21 cellular contexts compared by ENCODE assay signal in genomic region chr17:18896947-18897346, GRCh38. TPM values are rescaled to one million over a fixed set of nuclear protein-coding genes. Genes with fewer than 3 reads are reported as not detected.
DNase-seq lines count a peak whose midpoint lies in the region; ATAC-seq and TF ChIP-seq lines count a peak whose summit lies in the region.
"Had no signal": no experiment of that assay in that cellular context is flagged by ENCODE, and none has a peak within 500 bp of the region (broad histone marks: within the 10 kb centered on the region; RNA-seq: fewer than 3 reads in every experiment).

No MANE protein-coding gene starts in this region.

- no peaks in the 10 kb centered on the region for H3K27me3 ChIP-seq in CD4-positive, alpha-beta T cell (ENCODE audit: control insufficient read depth, insufficient read depth, low read length)
- H3K27me3 ChIP-seq in DOHH2 (ENCODE audit: control insufficient read depth, low read length) = no peaks in the 10 kb centered on the region
- H3K27me3 ChIP-seq: BE2C; BLaER1 treated with 17β-estradiol and CSF1 and Interleukin-3, amounts not matched to agents 10 nM and 100 nM had no signal

- H3K27ac ChIP-seq in CD4-positive, alpha-beta T cell (ENCODE audit: low read depth, low read length) = no peak overlapping the region
- peak overlapping the region; percentile 25; the same call in 1 of the 2 replicates for H3K27ac ChIP-seq in DOHH2 (ENCODE audit: low read depth, low read length)
- H3K27ac ChIP-seq: A549; BLaER1 treated with 17β-estradiol and CSF1 and Interleukin-3, amounts not matched to agents 10 nM and 100 nM had no signal

- H3K27ac Mint-ChIP-seq in CD4-positive, alpha-beta T cell = peak overlapping the region; percentile 12
- H3K27ac Mint-ChIP-seq in WTC11 (no peak overlapping the region), T-helper 17 cell (no peak overlapping the region)
- H3K27ac Mint-ChIP-seq: GM23338, H9, HFFc6 had no signal

- peaks cover 71% of the 10 kb centered on the region for H3K36me3 ChIP-seq in DOHH2 (ENCODE audit: control insufficient read depth, low read length)

- H3K4me3 ChIP-seq in DOHH2 (ENCODE audit: low read length) = no peak overlapping the region
- no peak overlapping the region for H3K4me3 ChIP-seq in foreskin fibroblast (ENCODE audit: low read depth in 1 of 2, low read length in 2 of 2)
- H3K4me3 ChIP-seq: A549; BLaER1 treated with 17β-estradiol and CSF1 and Interleukin-3, amounts not matched to agents 10 nM and 100 nM; GM23338 had no signal

- no peak for TF ChIP-seq CTCF in CD4-positive, alpha-beta T cell (IDR thresholded peaks at IDR 0.05)
- TF ChIP-seq CTCF in DOHH2 (IDR thresholded peaks at IDR 0.05; ENCODE audit: low read depth, low read length, poor library complexity, severe bottlenecking) = no peak
- no peak for TF ChIP-seq CTCF in WTC11 (IDR thresholded peaks at IDR 0.05)
- no peak for TF ChIP-seq CTCF in foreskin fibroblast (IDR thresholded peaks at IDR 0.05; ENCODE audit: low read depth, low read length)

- H3F3A ChIP-seq in DOHH2 (ENCODE audit: control insufficient read depth, insufficient read depth) = peaks cover 24% of the 10 kb centered on the region

- H4K20me1 ChIP-seq in DOHH2 (ENCODE audit: control insufficient read depth, insufficient read depth, low read depth, low read length) = no peaks in the 10 kb centered on the region

- H3K4me1 Mint-ChIP-seq in CD4-positive, alpha-beta T cell (ENCODE audit: low read depth) = peaks cover 41% of the 10 kb centered on the region
- H3K4me1 Mint-ChIP-seq in WTC11 (0 out of 2 replicates have a peak, but pooled peaks cover 4% of the 10 kb centered on the region), T-helper 17 cell (peaks cover 23% of the 10 kb centered on the region)
- H3K4me1 Mint-ChIP-seq: GM23338 had no signal

- peaks cover 75% of the 10 kb centered on the region for H3K36me3 Mint-ChIP-seq in CD4-positive, alpha-beta T cell (ENCODE audit: low read depth)
- H3K36me3 Mint-ChIP-seq in WTC11 = peaks cover 56% of the 10 kb centered on the region
- H3K36me3 Mint-ChIP-seq in T-helper 17 cell (ENCODE audit: low read depth) = peaks cover 8% of the 10 kb centered on the region

- H3K9me2 ChIP-seq in DOHH2 (replicated peaks; ENCODE audit: control insufficient read depth, low read length) = no peaks in the 10 kb centered on the region

- H3K4me1 ChIP-seq in DOHH2 (ENCODE audit: control insufficient read depth, low read length) = peaks cover 54% of the 10 kb centered on the region
- H3K4me1 ChIP-seq: A549, BE2C, Caco-2 had no signal

- no peaks in the 10 kb centered on the region for H3K9me3 Mint-ChIP-seq in CD4-positive, alpha-beta T cell
- H3K9me3 Mint-ChIP-seq in WTC11 = 0 out of 2 replicates have a peak, but pooled peaks cover 7% of the 10 kb centered on the region
- H3K9me3 Mint-ChIP-seq: CD4-positive, alpha-beta memory T cell; GM23338; HFFc6 had no signal

- POLR2A ChIA-PET in CD4-positive, alpha-beta T cell (lab: Charles Lee) = interaction anchor here (0.9 to 1.0 kb wide), 2 partner anchors 14 to 35 kb away, joined by 3 to 4 read pairs; no protein-coding TSS in a partner anchor
- POLR2A ChIA-PET in WTC11 (lab: Charles Lee) = no interaction called here

- CTCF ChIA-PET in CD4-positive, alpha-beta T cell (lab: Charles Lee) = no interaction called here
- CTCF ChIA-PET in WTC11 (lab: Charles Lee) = no interaction called here

- H3K9me3 ChIP-seq in CD4-positive, alpha-beta T cell (ENCODE audit: control insufficient read depth, low read length) = no peaks in the 10 kb centered on the region
- H3K9me3 ChIP-seq in DOHH2 (ENCODE audit: control insufficient read depth, insufficient read depth, low read length) = no peaks in the 10 kb centered on the region
- no peaks in the 10 kb centered on the region for H3K9me3 ChIP-seq in T-helper 17 cell (ENCODE audit: control insufficient read depth, low read length, poor library complexity, severe bottlenecking)
- H3K9me3 ChIP-seq: BE2C had no signal

- intact Hi-C loops in CD4-positive, alpha-beta T cell (cut with DNase I, micrococcal nuclease) = loop anchor here in 1 of 2 experiments (5.0 kb wide), 1 partner anchor 35 kb away; no protein-coding TSS in a partner anchor

- DNase-seq in CD4-positive, alpha-beta T cell = no peak
- DNase-seq in WTC11 (ENCODE audit: low spot score) = no peak
- no peak for DNase-seq in foreskin fibroblast
- no peak for DNase-seq in T-helper 17 cell
- DNase-seq: 8988T; ACHN; AML-193; BE2C; Caco-2; CD4-positive, alpha-beta memory T cell; DMS79 treated with DMSO at 0.1 percent for 48 hours; H9; HFFc6 had no signal

- no peak overlapping the region for H3K4me3 Mint-ChIP-seq in CD4-positive, alpha-beta T cell
- H3K4me3 Mint-ChIP-seq in WTC11 (no peak overlapping the region), T-helper 17 cell (no peak overlapping the region)
- H3K4me3 Mint-ChIP-seq: CD14-positive monocyte; CD4-positive, alpha-beta memory T cell; GM23338; H9; HFFc6 had no signal

- ATAC-seq in CD4-positive, alpha-beta T cell (ENCODE audit: poor library complexity) = no peak
- ATAC-seq in WTC11 = no peak
- ATAC-seq in GM18858 (IDR thresholded peaks at IDR 0.05; ENCODE audit: unreplicated experiment) = no peak
- ATAC-seq in T-helper 17 cell = no peak
- ATAC-seq: A549, GM23338, HCT116 had no signal

- no peak overlapping the region for H3K4me2 ChIP-seq in DOHH2 (ENCODE audit: low read length)
- H3K4me2 ChIP-seq: A549; BLaER1 treated with 17β-estradiol and CSF1 and Interleukin-3, amounts not matched to agents 10 nM and 100 nM; GM23338 had no signal

- no peaks in the 10 kb centered on the region for H3K27me3 Mint-ChIP-seq in CD4-positive, alpha-beta T cell
- no peaks in the 10 kb centered on the region for H3K27me3 Mint-ChIP-seq in WTC11 (ENCODE audit: low read depth)
- H3K27me3 Mint-ChIP-seq in T-helper 17 cell = no peaks in the 10 kb centered on the region
- H3K27me3 Mint-ChIP-seq: CD4-positive, alpha-beta memory T cell had no signal

- peaks cover 61% of the 10 kb centered on the region for H3K79me2 ChIP-seq in DOHH2 (ENCODE audit: control insufficient read depth, low read length)

TF ChIP-seq in WTC11, 78 proteins besides CTCF, POLR2A, EP300 and RAD21:
- TF ChIP-seq RORB (CRISPR knock-in tag; IDR thresholded peaks at IDR 0.05) (no peak), ZNF121 (CRISPR knock-in tag; IDR thresholded peaks at IDR 0.05) (peak; percentile 54; the same call in 1 of the 2 replicates), CREM (CRISPR knock-in tag; IDR thresholded peaks at IDR 0.05) (no peak)

RNA-seq across cellular contexts. Expression of gene PRPSAP2, which starts 39.0 kb away (rescaled TPM):
- 10 to 100 TPM; 24.9 to 25.5 TPM for total RNA-seq in CD4-positive, alpha-beta T cell
- total RNA-seq in WTC11 (2021) = 47.0 to 51.4 TPM (median 50.9 TPM) in 3 replicates
- 10 to 100 TPM; 26.3 to 27.9 TPM for total RNA-seq in T-helper 17 cell

RNA-seq across cellular contexts. Expression of gene SLC5A10, which starts 55.0 kb away (rescaled TPM):
- not detected for total RNA-seq in CD4-positive, alpha-beta T cell
- total RNA-seq in WTC11 (2021) (0.09 TPM in 1 of 3 replicates, not detected in the others), T-helper 17 cell (not detected)
- total RNA-seq: CD4-positive, alpha-beta memory T cell; H4; H9; HFFc6 had no signal
